ENCODE assay signal across 1 cellular context in the genomic region with DNA sequence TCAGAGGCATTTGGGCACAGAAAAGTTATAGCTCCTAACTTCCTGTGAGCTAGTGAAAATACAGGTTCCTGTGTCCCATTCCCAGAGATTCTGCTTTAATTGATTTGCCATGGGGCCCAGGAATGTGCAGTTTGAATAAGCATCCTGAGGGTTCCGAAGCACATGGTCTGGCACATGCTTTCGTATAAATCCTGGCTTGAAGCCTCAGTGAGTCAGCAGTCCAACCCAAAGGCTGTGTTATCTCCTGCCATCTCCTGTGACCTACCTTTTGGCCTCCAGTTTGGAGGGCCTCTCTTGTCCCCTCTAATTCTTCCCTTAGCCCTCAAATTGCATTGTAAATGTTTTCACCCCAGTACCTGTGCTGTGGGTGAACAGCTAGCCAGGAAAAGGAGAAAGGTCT.
TF ChIP-seq lines count a peak whose summit lies in the region.

No MANE protein-coding gene starts in this region.

TF ChIP-seq in K562, 482 proteins besides CTCF, POLR2A, EP300 and RAD21 (continued from another document and continues in another):
- TF ChIP-seq, protein P1, sequence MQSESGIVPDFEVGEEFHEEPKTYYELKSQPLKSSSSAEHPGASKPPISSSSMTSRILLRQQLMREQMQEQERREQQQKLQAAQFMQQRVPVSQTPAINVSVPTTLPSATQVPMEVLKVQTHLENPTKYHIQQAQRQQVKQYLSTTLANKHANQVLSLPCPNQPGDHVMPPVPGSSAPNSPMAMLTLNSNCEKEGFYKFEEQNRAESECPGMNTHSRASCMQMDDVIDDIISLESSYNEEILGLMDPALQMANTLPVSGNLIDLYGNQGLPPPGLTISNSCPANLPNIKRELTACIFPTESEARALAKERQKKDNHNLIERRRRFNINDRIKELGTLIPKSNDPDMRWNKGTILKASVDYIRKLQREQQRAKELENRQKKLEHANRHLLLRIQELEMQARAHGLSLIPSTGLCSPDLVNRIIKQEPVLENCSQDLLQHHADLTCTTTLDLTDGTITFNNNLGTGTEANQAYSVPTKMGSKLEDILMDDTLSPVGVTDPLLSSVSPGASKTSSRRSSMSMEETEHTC (IDR thresholded peaks at IDR 0.05) = peak; percentile 25; the same call in 1 of the 2 replicates
- TF ChIP-seq, protein P2, sequence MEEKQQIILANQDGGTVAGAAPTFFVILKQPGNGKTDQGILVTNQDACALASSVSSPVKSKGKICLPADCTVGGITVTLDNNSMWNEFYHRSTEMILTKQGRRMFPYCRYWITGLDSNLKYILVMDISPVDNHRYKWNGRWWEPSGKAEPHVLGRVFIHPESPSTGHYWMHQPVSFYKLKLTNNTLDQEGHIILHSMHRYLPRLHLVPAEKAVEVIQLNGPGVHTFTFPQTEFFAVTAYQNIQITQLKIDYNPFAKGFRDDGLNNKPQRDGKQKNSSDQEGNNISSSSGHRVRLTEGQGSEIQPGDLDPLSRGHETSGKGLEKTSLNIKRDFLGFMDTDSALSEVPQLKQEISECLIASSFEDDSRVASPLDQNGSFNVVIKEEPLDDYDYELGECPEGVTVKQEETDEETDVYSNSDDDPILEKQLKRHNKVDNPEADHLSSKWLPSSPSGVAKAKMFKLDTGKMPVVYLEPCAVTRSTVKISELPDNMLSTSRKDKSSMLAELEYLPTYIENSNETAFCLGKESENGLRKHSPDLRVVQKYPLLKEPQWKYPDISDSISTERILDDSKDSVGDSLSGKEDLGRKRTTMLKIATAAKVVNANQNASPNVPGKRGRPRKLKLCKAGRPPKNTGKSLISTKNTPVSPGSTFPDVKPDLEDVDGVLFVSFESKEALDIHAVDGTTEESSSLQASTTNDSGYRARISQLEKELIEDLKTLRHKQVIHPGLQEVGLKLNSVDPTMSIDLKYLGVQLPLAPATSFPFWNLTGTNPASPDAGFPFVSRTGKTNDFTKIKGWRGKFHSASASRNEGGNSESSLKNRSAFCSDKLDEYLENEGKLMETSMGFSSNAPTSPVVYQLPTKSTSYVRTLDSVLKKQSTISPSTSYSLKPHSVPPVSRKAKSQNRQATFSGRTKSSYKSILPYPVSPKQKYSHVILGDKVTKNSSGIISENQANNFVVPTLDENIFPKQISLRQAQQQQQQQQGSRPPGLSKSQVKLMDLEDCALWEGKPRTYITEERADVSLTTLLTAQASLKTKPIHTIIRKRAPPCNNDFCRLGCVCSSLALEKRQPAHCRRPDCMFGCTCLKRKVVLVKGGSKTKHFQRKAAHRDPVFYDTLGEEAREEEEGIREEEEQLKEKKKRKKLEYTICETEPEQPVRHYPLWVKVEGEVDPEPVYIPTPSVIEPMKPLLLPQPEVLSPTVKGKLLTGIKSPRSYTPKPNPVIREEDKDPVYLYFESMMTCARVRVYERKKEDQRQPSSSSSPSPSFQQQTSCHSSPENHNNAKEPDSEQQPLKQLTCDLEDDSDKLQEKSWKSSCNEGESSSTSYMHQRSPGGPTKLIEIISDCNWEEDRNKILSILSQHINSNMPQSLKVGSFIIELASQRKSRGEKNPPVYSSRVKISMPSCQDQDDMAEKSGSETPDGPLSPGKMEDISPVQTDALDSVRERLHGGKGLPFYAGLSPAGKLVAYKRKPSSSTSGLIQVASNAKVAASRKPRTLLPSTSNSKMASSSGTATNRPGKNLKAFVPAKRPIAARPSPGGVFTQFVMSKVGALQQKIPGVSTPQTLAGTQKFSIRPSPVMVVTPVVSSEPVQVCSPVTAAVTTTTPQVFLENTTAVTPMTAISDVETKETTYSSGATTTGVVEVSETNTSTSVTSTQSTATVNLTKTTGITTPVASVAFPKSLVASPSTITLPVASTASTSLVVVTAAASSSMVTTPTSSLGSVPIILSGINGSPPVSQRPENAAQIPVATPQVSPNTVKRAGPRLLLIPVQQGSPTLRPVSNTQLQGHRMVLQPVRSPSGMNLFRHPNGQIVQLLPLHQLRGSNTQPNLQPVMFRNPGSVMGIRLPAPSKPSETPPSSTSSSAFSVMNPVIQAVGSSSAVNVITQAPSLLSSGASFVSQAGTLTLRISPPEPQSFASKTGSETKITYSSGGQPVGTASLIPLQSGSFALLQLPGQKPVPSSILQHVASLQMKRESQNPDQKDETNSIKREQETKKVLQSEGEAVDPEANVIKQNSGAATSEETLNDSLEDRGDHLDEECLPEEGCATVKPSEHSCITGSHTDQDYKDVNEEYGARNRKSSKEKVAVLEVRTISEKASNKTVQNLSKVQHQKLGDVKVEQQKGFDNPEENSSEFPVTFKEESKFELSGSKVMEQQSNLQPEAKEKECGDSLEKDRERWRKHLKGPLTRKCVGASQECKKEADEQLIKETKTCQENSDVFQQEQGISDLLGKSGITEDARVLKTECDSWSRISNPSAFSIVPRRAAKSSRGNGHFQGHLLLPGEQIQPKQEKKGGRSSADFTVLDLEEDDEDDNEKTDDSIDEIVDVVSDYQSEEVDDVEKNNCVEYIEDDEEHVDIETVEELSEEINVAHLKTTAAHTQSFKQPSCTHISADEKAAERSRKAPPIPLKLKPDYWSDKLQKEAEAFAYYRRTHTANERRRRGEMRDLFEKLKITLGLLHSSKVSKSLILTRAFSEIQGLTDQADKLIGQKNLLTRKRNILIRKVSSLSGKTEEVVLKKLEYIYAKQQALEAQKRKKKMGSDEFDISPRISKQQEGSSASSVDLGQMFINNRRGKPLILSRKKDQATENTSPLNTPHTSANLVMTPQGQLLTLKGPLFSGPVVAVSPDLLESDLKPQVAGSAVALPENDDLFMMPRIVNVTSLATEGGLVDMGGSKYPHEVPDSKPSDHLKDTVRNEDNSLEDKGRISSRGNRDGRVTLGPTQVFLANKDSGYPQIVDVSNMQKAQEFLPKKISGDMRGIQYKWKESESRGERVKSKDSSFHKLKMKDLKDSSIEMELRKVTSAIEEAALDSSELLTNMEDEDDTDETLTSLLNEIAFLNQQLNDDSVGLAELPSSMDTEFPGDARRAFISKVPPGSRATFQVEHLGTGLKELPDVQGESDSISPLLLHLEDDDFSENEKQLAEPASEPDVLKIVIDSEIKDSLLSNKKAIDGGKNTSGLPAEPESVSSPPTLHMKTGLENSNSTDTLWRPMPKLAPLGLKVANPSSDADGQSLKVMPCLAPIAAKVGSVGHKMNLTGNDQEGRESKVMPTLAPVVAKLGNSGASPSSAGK (IDR thresholded peaks at IDR 0.05) = peak; percentile 99
- TF ChIP-seq ZNF316 (IDR thresholded peaks at IDR 0.05) (peak; percentile 61), KLF6 (CRISPR knock-in tag; IDR thresholded peaks at IDR 0.05; ENCODE audit: borderline replicate concordance) (0 out of 2 replicates have a peak, but pooled peaks have one; percentile 33), RAD51 (IDR thresholded peaks at IDR 0.05; ENCODE audit: borderline replicate concordance, low read depth) (0 out of 2 replicates have a peak, but pooled peaks have one; percentile 10), TCF7 (IDR thresholded peaks at IDR 0.05; ENCODE audit: borderline replicate concordance) (0 out of 2 replicates have a peak, but pooled peaks have one; percentile 31), ZNF589 (CRISPR knock-in tag; IDR thresholded peaks at IDR 0.05; ENCODE audit: low read depth) (peak; percentile 82), ZNF384 (IDR thresholded peaks at IDR 0.05; ENCODE audit: low read depth, low read length) (no peak), CXXC5 (CRISPR knock-in tag; IDR thresholded peaks at IDR 0.05) (peak; percentile 61), BHLHE40 (IDR thresholded peaks at IDR 0.05; ENCODE audit: low read length) (0 out of 2 replicates have a peak, but pooled peaks have one; percentile 24), RNF2 (IDR thresholded peaks at IDR 0.05) (peak; percentile 51; the same call in 1 of the 2 replicates), MAFF (IDR thresholded peaks at IDR 0.05; ENCODE audit: low read length) (peak; percentile 57; the same call in 1 of the 2 replicates), ZFX (CRISPR knock-in tag; IDR thresholded peaks at IDR 0.05) (0 out of 2 replicates have a peak, but pooled peaks have one; percentile 22), MTA2 (IDR thresholded peaks at IDR 0.05; ENCODE audit: low read depth) (no peak), FOXK2 (conservative IDR thresholded peaks at IDR 0.05 in 1 of 2, IDR thresholded peaks at IDR 0.05 in 1 of 2; ENCODE audit: low read depth in 2 of 2) (no peak), FOSL1 (tag; conservative IDR thresholded peaks at IDR 0.05) (peak; percentile 80), ZNF431 (CRISPR knock-in tag; IDR thresholded peaks at IDR 0.05) (peak; percentile 34; the same call in 1 of the 2 replicates), SMAD3 (CRISPR knock-in tag; conservative IDR thresholded peaks at IDR 0.05) (0 out of 2 replicates have a peak, but pooled peaks have one; percentile 24), ZNF583 (CRISPR knock-in tag; IDR thresholded peaks at IDR 0.05) (peak; percentile 87)
- TF ChIP-seq, protein P3, sequence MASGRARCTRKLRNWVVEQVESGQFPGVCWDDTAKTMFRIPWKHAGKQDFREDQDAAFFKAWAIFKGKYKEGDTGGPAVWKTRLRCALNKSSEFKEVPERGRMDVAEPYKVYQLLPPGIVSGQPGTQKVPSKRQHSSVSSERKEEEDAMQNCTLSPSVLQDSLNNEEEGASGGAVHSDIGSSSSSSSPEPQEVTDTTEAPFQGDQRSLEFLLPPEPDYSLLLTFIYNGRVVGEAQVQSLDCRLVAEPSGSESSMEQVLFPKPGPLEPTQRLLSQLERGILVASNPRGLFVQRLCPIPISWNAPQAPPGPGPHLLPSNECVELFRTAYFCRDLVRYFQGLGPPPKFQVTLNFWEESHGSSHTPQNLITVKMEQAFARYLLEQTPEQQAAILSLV (tag; IDR thresholded peaks at IDR 0.05) = peak; percentile 13; the same call in 1 of the 2 replicates
- TF ChIP-seq, protein P4, sequence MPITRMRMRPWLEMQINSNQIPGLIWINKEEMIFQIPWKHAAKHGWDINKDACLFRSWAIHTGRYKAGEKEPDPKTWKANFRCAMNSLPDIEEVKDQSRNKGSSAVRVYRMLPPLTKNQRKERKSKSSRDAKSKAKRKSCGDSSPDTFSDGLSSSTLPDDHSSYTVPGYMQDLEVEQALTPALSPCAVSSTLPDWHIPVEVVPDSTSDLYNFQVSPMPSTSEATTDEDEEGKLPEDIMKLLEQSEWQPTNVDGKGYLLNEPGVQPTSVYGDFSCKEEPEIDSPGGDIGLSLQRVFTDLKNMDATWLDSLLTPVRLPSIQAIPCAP (CRISPR knock-in tag; IDR thresholded peaks at IDR 0.05; ENCODE audit: borderline replicate concordance) = no peak
- TF ChIP-seq, protein P5, sequence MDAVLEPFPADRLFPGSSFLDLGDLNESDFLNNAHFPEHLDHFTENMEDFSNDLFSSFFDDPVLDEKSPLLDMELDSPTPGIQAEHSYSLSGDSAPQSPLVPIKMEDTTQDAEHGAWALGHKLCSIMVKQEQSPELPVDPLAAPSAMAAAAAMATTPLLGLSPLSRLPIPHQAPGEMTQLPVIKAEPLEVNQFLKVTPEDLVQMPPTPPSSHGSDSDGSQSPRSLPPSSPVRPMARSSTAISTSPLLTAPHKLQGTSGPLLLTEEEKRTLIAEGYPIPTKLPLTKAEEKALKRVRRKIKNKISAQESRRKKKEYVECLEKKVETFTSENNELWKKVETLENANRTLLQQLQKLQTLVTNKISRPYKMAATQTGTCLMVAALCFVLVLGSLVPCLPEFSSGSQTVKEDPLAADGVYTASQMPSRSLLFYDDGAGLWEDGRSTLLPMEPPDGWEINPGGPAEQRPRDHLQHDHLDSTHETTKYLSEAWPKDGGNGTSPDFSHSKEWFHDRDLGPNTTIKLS (IDR thresholded peaks at IDR 0.05; ENCODE audit: borderline replicate concordance, low read depth) = peak; percentile 44; the same call in 1 of the 2 replicates
- TF ChIP-seq, protein P6, sequence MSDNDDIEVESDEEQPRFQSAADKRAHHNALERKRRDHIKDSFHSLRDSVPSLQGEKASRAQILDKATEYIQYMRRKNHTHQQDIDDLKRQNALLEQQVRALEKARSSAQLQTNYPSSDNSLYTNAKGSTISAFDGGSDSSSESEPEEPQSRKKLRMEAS (CRISPR knock-in tag; IDR thresholded peaks at IDR 0.05) = peak; percentile 93
- TF ChIP-seq, protein P7, sequence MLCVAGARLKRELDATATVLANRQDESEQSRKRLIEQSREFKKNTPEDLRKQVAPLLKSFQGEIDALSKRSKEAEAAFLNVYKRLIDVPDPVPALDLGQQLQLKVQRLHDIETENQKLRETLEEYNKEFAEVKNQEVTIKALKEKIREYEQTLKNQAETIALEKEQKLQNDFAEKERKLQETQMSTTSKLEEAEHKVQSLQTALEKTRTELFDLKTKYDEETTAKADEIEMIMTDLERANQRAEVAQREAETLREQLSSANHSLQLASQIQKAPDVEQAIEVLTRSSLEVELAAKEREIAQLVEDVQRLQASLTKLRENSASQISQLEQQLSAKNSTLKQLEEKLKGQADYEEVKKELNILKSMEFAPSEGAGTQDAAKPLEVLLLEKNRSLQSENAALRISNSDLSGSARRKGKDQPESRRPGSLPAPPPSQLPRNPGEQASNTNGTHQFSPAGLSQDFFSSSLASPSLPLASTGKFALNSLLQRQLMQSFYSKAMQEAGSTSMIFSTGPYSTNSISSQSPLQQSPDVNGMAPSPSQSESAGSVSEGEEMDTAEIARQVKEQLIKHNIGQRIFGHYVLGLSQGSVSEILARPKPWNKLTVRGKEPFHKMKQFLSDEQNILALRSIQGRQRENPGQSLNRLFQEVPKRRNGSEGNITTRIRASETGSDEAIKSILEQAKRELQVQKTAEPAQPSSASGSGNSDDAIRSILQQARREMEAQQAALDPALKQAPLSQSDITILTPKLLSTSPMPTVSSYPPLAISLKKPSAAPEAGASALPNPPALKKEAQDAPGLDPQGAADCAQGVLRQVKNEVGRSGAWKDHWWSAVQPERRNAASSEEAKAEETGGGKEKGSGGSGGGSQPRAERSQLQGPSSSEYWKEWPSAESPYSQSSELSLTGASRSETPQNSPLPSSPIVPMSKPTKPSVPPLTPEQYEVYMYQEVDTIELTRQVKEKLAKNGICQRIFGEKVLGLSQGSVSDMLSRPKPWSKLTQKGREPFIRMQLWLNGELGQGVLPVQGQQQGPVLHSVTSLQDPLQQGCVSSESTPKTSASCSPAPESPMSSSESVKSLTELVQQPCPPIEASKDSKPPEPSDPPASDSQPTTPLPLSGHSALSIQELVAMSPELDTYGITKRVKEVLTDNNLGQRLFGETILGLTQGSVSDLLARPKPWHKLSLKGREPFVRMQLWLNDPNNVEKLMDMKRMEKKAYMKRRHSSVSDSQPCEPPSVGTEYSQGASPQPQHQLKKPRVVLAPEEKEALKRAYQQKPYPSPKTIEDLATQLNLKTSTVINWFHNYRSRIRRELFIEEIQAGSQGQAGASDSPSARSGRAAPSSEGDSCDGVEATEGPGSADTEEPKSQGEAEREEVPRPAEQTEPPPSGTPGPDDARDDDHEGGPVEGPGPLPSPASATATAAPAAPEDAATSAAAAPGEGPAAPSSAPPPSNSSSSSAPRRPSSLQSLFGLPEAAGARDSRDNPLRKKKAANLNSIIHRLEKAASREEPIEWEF (CRISPR knock-in tag; IDR thresholded peaks at IDR 0.05) = peak; percentile 49; the same call in 1 of the 2 replicates
- TF ChIP-seq, protein P8, sequence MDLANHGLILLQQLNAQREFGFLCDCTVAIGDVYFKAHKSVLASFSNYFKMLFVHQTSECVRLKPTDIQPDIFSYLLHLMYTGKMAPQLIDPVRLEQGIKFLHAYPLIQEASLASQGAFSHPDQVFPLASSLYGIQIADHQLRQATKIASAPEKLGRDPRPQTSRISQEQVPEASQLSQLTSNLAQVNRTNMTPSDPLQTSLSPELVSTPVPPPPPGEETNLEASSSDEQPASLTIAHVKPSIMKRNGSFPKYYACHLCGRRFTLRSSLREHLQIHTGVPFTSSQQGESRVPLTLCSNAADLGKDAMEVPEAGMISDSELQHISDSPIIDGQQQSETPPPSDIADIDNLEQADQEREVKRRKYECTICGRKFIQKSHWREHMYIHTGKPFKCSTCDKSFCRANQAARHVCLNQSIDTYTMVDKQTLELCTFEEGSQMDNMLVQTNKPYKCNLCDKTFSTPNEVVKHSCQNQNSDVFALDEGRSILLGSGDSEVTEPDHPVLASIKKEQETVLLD (IDR thresholded peaks at IDR 0.05) = 0 out of 2 replicates have a peak, but pooled peaks have one; percentile 27
